ENCODE assay signal across 18 cellular contexts in genomic region chr9:118438805-118439204, GRCh38.
A peak's percentile ranks its signal among the peaks of the same experiment; 100 is the strongest.
DNase-seq lines count a peak whose midpoint lies in the region; ATAC-seq and TF ChIP-seq lines count a peak whose summit lies in the region.
"Had no signal": no experiment of that assay in that cellular context is flagged by ENCODE, and none has a peak within 500 bp of the region (broad histone marks: within the 10 kb centered on the region; RNA-seq: fewer than 3 reads in every experiment).

No MANE protein-coding gene starts in this region.

- H2AFZ ChIP-seq in GM23338: peak overlapping the region; percentile 44; the same call in 1 of the 2 replicates

- no peak overlapping the region for H3K4me2 ChIP-seq in GM23338

- H3K79me2 ChIP-seq in GM23338 (replicated peaks; ENCODE audit: insufficient read depth): no peaks in the 10 kb centered on the region

- H3K27me3 ChIP-seq in GM23338 (ENCODE audit: insufficient read depth) (no peaks in the 10 kb centered on the region), duodenal mucosa (ENCODE audit: control insufficient read depth in 1 of 2, insufficient read depth in 2 of 2, low read length in 2 of 2) (no peaks in the 10 kb centered on the region), mucosa of rectum (ENCODE audit: control insufficient read depth in 2 of 2, insufficient read depth in 2 of 2, low read length in 2 of 2) (no peaks in the 10 kb centered on the region), transverse colon (no peaks in the 10 kb centered on the region), SJCRH30 (no peaks in the 10 kb centered on the region)

- no peaks in the 10 kb centered on the region for H4K20me1 ChIP-seq in GM23338 (replicated peaks; ENCODE audit: insufficient read depth)

- no peak overlapping the region for H3K27ac Mint-ChIP-seq in GM23338
- H3K27ac Mint-ChIP-seq: B cell; CD14-positive monocyte; CD8-positive, alpha-beta T cell; HFFc6 had no signal

- H3K4me1 Mint-ChIP-seq in GM23338: no peaks in the 10 kb centered on the region
- H3K4me1 Mint-ChIP-seq: B cell, CD14-positive monocyte had no signal

- H3K36me3 ChIP-seq in GM23338 (ENCODE audit: insufficient read depth) (no peaks in the 10 kb centered on the region), duodenal mucosa (ENCODE audit: control insufficient read depth in 1 of 2, insufficient read depth in 2 of 2, low read length in 2 of 2) (no peaks in the 10 kb centered on the region), mucosa of rectum (ENCODE audit: control insufficient read depth in 2 of 2, insufficient read depth in 2 of 2, low read length in 2 of 2) (no peaks in the 10 kb centered on the region), transverse colon (no peaks in the 10 kb centered on the region), SJCRH30 (no peaks in the 10 kb centered on the region)
- H3K36me3 ChIP-seq: HAP-1 had no signal

- no peak overlapping the region for H3K4me3 Mint-ChIP-seq in GM23338
- H3K4me3 Mint-ChIP-seq: B cell; CD14-positive monocyte; CD8-positive, alpha-beta T cell; HFFc6 had no signal

- intact Hi-C loops in transverse colon (cut with DNase I; ENCODE audit: low total_unique reads): no loop called here

- no peaks in the 10 kb centered on the region for H3K36me3 Mint-ChIP-seq in GM23338 (ENCODE audit: low read depth)
- H3K36me3 Mint-ChIP-seq: CD14-positive monocyte; CD8-positive, alpha-beta T cell had no signal

- DNase-seq in GM23338 (ENCODE audit: low spot score) (no peak), transverse colon (no peak), AG08396 (ENCODE audit: low spot score) (no peak), GM03348 (ENCODE audit: low spot score) (no peak), SJCRH30 (no peak)
- DNase-seq: ACHN; CD8-positive, alpha-beta T cell; COR-L47; DMS53; GF-D8; GOT3; HFFc6 had no signal

- H3K9me3 Mint-ChIP-seq in GM23338: peaks cover 36% of the 10 kb centered on the region

- H3K9ac ChIP-seq in duodenal mucosa (ENCODE audit: low read depth in 1 of 2, low read length in 2 of 2) (no peak overlapping the region), mucosa of rectum (ENCODE audit: low read depth in 1 of 2, low read length in 2 of 2) (no peak overlapping the region)

- TF ChIP-seq CTCF in GM23338 (conservative IDR thresholded peaks at IDR 0.05; ENCODE audit: low read depth in 2 of 2): no peak
- TF ChIP-seq CTCF in transverse colon (IDR thresholded peaks at IDR 0.05): no peak

- in situ Hi-C loops in transverse colon (cut with MboI; ENCODE audit: low pct_ligation_motif_present in 1 of 4, low pct_unique_long_range_greater_than_20kb in 1 of 4, low sequenced_read_pairs in 3 of 4): loop anchor here in 1 of 4 donors (25.0 kb wide), 1 partner anchor 102 kb away; no protein-coding TSS in a partner anchor

- H3K27ac ChIP-seq in GM23338 (ENCODE audit: low read depth) (no peak overlapping the region), duodenal mucosa (ENCODE audit: low read depth, low read length) (no peak overlapping the region), mucosa of rectum (ENCODE audit: low read depth in 2 of 2, low read length in 2 of 2) (peak overlapping the region; percentile 61 to 71), transverse colon (peak overlapping the region; percentile 53 to 74 (median 62)), SJCRH30 (no peak overlapping the region)

- no peak for TF ChIP-seq POLR2A in transverse colon (IDR thresholded peaks at IDR 0.05)

- no peaks in the 10 kb centered on the region for H3K27me3 Mint-ChIP-seq in GM23338 (ENCODE audit: insufficient read depth, low read depth, poor library complexity)
- H3K27me3 Mint-ChIP-seq: B cell had no signal

- H3K9me2 ChIP-seq in GM23338 (ENCODE audit: insufficient read depth): no peaks in the 10 kb centered on the region

- H3K9me3 ChIP-seq in duodenal mucosa (ENCODE audit: control insufficient read depth in 1 of 2, low read length in 2 of 2): no peaks in the 10 kb centered on the region
- H3K9me3 ChIP-seq in mucosa of rectum (ENCODE audit: control insufficient read depth in 2 of 2, low read length in 2 of 2): no peaks in the 10 kb centered on the region
- no peaks in the 10 kb centered on the region for H3K9me3 ChIP-seq in transverse colon
- H3K9me3 ChIP-seq in SJCRH30 (replicated peaks): no peaks in the 10 kb centered on the region
- H3K9me3 ChIP-seq: HAP-1 had no signal

- ATAC-seq in GM23338: no peak
- ATAC-seq: CD8-positive, alpha-beta T cell; HepG2 had no signal

- H3K4me3 ChIP-seq in GM23338: no peak overlapping the region
- H3K4me3 ChIP-seq in duodenal mucosa (ENCODE audit: low read depth in 1 of 2, low read length in 2 of 2): peak overlapping the region; percentile 38 to 57
- H3K4me3 ChIP-seq in mucosa of rectum (ENCODE audit: low read length in 2 of 2): peak overlapping the region in 1 of 2 donors; percentile 6
- no peak overlapping the region for H3K4me3 ChIP-seq in transverse colon
- H3K4me3 ChIP-seq in SJCRH30: no peak overlapping the region
- H3K4me3 ChIP-seq: HAP-1 had no signal

- TF ChIP-seq EP300 in transverse colon (IDR thresholded peaks at IDR 0.05; ENCODE audit: low read depth): peak; percentile 37

- no peaks in the 10 kb centered on the region for H3K4me1 ChIP-seq in GM23338 (ENCODE audit: insufficient read depth)
- H3K4me1 ChIP-seq in duodenal mucosa (ENCODE audit: control insufficient read depth in 1 of 2, insufficient read depth in 2 of 2, low read length in 2 of 2): peaks cover 16 to 22% of the 10 kb centered on the region in 2 donors
- H3K4me1 ChIP-seq in mucosa of rectum (ENCODE audit: control insufficient read depth in 2 of 2, insufficient read depth in 2 of 2, low read length in 2 of 2): peaks cover 5 to 6% of the 10 kb centered on the region in 2 donors
- peaks cover 0 to 15% (median 7%) of the 10 kb centered on the region in 4 donors for H3K4me1 ChIP-seq in transverse colon
- H3K4me1 ChIP-seq in SJCRH30: 0 out of 2 replicates have a peak, but pooled peaks cover 4% of the 10 kb centered on the region
- H3K4me1 ChIP-seq: HAP-1 had no signal

- 43 to 61% methylated on average over 1 of the region's 1 CpG for WGBS in transverse colon (ENCODE audit: low coverage in 1 of 2), 2 donors

- H3F3A ChIP-seq in GM23338 (replicated peaks; ENCODE audit: low read depth): no peaks in the 10 kb centered on the region

TF ChIP-seq in GM23338, 12 proteins besides CTCF, POLR2A, EP300 and RAD21 (continues in another document):
- TF ChIP-seq, protein P1, sequence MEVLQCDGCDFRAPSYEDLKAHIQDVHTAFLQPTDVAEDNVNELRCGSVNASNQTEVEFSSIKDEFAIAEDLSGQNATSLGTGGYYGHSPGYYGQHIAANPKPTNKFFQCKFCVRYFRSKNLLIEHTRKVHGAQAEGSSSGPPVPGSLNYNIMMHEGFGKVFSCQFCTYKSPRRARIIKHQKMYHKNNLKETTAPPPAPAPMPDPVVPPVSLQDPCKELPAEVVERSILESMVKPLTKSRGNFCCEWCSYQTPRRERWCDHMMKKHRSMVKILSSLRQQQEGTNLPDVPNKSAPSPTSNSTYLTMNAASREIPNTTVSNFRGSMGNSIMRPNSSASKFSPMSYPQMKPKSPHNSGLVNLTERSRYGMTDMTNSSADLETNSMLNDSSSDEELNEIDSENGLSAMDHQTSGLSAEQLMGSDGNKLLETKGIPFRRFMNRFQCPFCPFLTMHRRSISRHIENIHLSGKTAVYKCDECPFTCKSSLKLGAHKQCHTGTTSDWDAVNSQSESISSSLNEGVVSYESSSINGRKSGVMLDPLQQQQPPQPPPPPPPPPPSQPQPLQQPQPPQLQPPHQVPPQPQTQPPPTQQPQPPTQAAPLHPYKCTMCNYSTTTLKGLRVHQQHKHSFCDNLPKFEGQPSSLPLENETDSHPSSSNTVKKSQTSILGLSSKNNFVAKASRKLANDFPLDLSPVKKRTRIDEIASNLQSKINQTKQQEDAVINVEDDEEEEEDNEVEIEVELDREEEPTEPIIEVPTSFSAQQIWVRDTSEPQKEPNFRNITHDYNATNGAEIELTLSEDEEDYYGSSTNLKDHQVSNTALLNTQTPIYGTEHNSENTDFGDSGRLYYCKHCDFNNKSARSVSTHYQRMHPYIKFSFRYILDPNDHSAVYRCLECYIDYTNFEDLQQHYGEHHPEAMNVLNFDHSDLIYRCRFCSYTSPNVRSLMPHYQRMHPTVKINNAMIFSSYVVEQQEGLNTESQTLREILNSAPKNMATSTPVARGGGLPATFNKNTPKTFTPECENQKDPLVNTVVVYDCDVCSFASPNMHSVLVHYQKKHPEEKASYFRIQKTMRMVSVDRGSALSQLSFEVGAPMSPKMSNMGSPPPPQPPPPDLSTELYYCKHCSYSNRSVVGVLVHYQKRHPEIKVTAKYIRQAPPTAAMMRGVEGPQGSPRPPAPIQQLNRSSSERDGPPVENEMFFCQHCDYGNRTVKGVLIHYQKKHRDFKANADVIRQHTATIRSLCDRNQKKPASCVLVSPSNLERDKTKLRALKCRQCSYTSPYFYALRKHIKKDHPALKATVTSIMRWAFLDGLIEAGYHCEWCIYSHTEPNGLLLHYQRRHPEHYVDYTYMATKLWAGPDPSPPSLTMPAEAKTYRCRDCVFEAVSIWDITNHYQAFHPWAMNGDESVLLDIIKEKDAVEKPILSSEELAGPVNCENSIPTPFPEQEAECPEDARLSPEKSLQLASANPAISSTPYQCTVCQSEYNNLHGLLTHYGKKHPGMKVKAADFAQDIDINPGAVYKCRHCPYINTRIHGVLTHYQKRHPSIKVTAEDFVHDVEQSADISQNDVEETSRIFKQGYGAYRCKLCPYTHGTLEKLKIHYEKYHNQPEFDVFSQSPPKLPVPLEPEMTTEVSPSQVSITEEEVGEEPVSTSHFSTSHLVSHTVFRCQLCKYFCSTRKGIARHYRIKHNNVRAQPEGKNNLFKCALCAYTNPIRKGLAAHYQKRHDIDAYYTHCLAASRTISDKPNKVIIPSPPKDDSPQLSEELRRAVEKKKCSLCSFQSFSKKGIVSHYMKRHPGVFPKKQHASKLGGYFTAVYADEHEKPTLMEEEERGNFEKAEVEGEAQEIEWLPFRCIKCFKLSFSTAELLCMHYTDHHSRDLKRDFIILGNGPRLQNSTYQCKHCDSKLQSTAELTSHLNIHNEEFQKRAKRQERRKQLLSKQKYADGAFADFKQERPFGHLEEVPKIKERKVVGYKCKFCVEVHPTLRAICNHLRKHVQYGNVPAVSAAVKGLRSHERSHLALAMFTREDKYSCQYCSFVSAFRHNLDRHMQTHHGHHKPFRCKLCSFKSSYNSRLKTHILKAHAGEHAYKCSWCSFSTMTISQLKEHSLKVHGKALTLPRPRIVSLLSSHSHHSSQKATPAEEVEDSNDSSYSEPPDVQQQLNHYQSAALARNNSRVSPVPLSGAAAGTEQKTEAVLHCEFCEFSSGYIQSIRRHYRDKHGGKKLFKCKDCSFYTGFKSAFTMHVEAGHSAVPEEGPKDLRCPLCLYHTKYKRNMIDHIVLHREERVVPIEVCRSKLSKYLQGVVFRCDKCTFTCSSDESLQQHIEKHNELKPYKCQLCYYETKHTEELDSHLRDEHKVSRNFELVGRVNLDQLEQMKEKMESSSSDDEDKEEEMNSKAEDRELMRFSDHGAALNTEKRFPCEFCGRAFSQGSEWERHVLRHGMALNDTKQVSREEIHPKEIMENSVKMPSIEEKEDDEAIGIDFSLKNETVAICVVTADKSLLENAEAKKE (CRISPR knock-in tag; IDR thresholded peaks at IDR 0.05): no peak
- TF ChIP-seq EZH2 (IDR thresholded peaks at IDR 0.05; ENCODE audit: low read depth, unreplicated experiment): no peak
- no peak for TF ChIP-seq JUNB (IDR thresholded peaks at IDR 0.05; ENCODE audit: unreplicated experiment)

Comparison
In these comparisons a context has a peak if more than half of its experiments do, and no peak if none do; other contexts are left out.
1. H3K27ac ChIP-seq: peak in mucosa of rectum (2 of 2) and transverse colon (4 of 4); none in GM23338 (single experiment), duodenal mucosa (single experiment) and SJCRH30 (single experiment).
2. H3K4me3 ChIP-seq: peak in duodenal mucosa (2 of 2); none in GM23338 (single experiment), transverse colon (0 of 4) and SJCRH30 (single experiment).